16 cellular contexts compared by ENCODE assay signal in genomic region chr5:149711338-149711737, GRCh38. TPM values are rescaled to one million over a fixed set of nuclear protein-coding genes. Genes with fewer than 3 reads are reported as not detected.
DNase-seq lines count a peak whose midpoint lies in the region; ATAC-seq, FAIRE-seq and TF ChIP-seq lines count a peak whose summit lies in the region.
"Had no signal": no experiment of that assay in that cellular context is flagged by ENCODE, and none has a peak within 500 bp of the region (broad histone marks: within the 10 kb centered on the region; RNA-seq: fewer than 3 reads in every experiment).

No MANE protein-coding gene starts in this region.

- no peak overlapping the region for H4K91ac ChIP-seq in neuronal stem cell (ENCODE audit: low read depth, low read length, poor library complexity)

- POLR2A ChIA-PET in K562 (lab: Yijun Ruan, JAX), result no interaction called here

- H3K27ac ChIP-seq in K562 (ENCODE audit: extremely low read depth, low read depth, low read length), result no peak overlapping the region
- H3K27ac ChIP-seq in heart right ventricle, result peak overlapping the region in 1 of 10 donors; percentile 10
- H3K27ac ChIP-seq in neuronal stem cell (replicated peaks; ENCODE audit: low read length), result no peak overlapping the region
- H3K27ac ChIP-seq: A549, C4-2B, GM23248 had no signal

- H3K79me1 ChIP-seq in neuronal stem cell (ENCODE audit: low read depth, low read length), result no peaks in the 10 kb centered on the region

- intact Hi-C loops in K562 (cut with micrococcal nuclease) (no loop called here), heart right ventricle (cut with DNase I) (no loop called here)

- no peak for FAIRE-seq in K562 (lab: Jason Lieb, UNC)
- FAIRE-seq: A549, GM12878, GM18507 had no signal

- H3K9ac ChIP-seq in K562 (ENCODE audit: insufficient read depth in 1 of 2, low read depth in 2 of 2, low read length in 2 of 2), result no peak overlapping the region
- no peak overlapping the region for H3K9ac ChIP-seq in neuronal stem cell (ENCODE audit: low read depth, low read length, poor library complexity)
- H3K9ac ChIP-seq: GM23248 had no signal

- no peak for TF ChIP-seq RAD21 in K562 (CRISPR knock-in tag; conservative IDR thresholded peaks at IDR 0.05 in 1 of 2, IDR thresholded peaks at IDR 0.05 in 1 of 2)

- no peaks in the 10 kb centered on the region for H3K9me3 Mint-ChIP-seq in immature natural killer cell
- H3K9me3 Mint-ChIP-seq: CD4-positive, alpha-beta memory T cell; H9 had no signal

- H3K4me3 ChIP-seq in K562 (no peak overlapping the region), heart right ventricle (no peak overlapping the region), neuronal stem cell (ENCODE audit: low read length in 2 of 2) (no peak overlapping the region)
- H3K4me3 ChIP-seq: A549, GM12878, GM23248 had no signal

- DNase-seq in NCI-H69 (lab: John Stamatoyannopoulos, UW) (peak; percentile 11), K562 (ENCODE audit: extremely low read depth in 1 of 4, low spot score in 3 of 4) (no peak), heart right ventricle (peak in 1 of 2 donors; percentile 27), neuronal stem cell (ENCODE audit: low spot score) (no peak), NCI-H345 (lab: John Stamatoyannopoulos, UW) (no peak), immature natural killer cell (no peak)
- DNase-seq: BE2C; CD4-positive, alpha-beta memory T cell; DMS79; GM23248; H9 had no signal

- H2AFZ ChIP-seq in K562 (ENCODE audit: low read depth, low read length) (peak overlapping the region; percentile 25; the same call in 1 of the 2 replicates), neuronal stem cell (ENCODE audit: low read length) (no peak overlapping the region)
- H2AFZ ChIP-seq: GM23248 had no signal

- H3K27me3 ChIP-seq in K562 (ENCODE audit: control insufficient read depth in 2 of 2, insufficient read depth in 2 of 2, low read length in 2 of 2) (no peaks in the 10 kb centered on the region), heart right ventricle (no peaks in the 10 kb centered on the region), neuronal stem cell (ENCODE audit: control insufficient read depth in 3 of 3, insufficient read depth in 3 of 3, low read depth in 1 of 3, low read length in 3 of 3) (peaks cover 0 to 16% (median 0%) of the 10 kb centered on the region in 3 experiments)
- H3K27me3 ChIP-seq: BE2C had no signal

- CTCF ChIA-PET in K562 (lab: Yijun Ruan, JAX; ENCODE audit: low intra/inter-chr PET ratio), result no interaction called here

- H3K36me3 Mint-ChIP-seq in immature natural killer cell, result no peaks in the 10 kb centered on the region
- H3K36me3 Mint-ChIP-seq: CD4-positive, alpha-beta memory T cell had no signal

- no peak for ATAC-seq in K562
- ATAC-seq in heart right ventricle, result peak; percentile 42 to 93 (median 66)
- ATAC-seq in SK-N-SH treated with all-trans-retinoic acid at 6 μM for 48 hours, result no peak
- ATAC-seq: A549, GM12878 had no signal

- H3K79me2 ChIP-seq in K562 (ENCODE audit: control insufficient read depth, insufficient read depth, low read length), result no peaks in the 10 kb centered on the region

- no peak overlapping the region for H3K4me3 Mint-ChIP-seq in immature natural killer cell
- H3K4me3 Mint-ChIP-seq: CD4-positive, alpha-beta memory T cell; H9 had no signal

- no peak overlapping the region for H2BK12ac ChIP-seq in neuronal stem cell (ENCODE audit: low read length)

- no peak for TF ChIP-seq POLR2A in K562 (conservative IDR thresholded peaks at IDR 0.05)

- H3K14ac ChIP-seq in neuronal stem cell (ENCODE audit: low read length), result no peak overlapping the region

- no peaks in the 10 kb centered on the region for H4K20me1 ChIP-seq in K562 (replicated peaks; ENCODE audit: control insufficient read depth, insufficient read depth, low read length)

- no peak overlapping the region for H2AK5ac ChIP-seq in neuronal stem cell (ENCODE audit: low read depth, low read length)

- no peak overlapping the region for H3K4ac ChIP-seq in neuronal stem cell (ENCODE audit: low read length)

- H3K23ac ChIP-seq in neuronal stem cell (ENCODE audit: low read depth, low read length, poor library complexity), result peak overlapping the region; percentile 44

- no peak overlapping the region for H4K8ac ChIP-seq in neuronal stem cell (ENCODE audit: low read depth, low read length)

- no peak for TF ChIP-seq EP300 in K562 (IDR thresholded peaks at IDR 0.05; ENCODE audit: low read length)

- no peaks in the 10 kb centered on the region for H3K9me1 ChIP-seq in K562 (ENCODE audit: control insufficient read depth, insufficient read depth, low read length)

- TF ChIP-seq CTCF in K562 (IDR thresholded peaks at IDR 0.05 in 2 of 3, conservative IDR thresholded peaks at IDR 0.05 in 1 of 3; ENCODE audit: insufficient read depth in 2 of 3, low read depth in 1 of 3, low read length in 3 of 3), result no peak
- TF ChIP-seq CTCF in heart right ventricle (IDR thresholded peaks at IDR 0.05), result no peak

- H3K4me1 Mint-ChIP-seq in immature natural killer cell, result no peaks in the 10 kb centered on the region
- H3K4me1 Mint-ChIP-seq: CD4-positive, alpha-beta memory T cell had no signal

- H2BK15ac ChIP-seq in neuronal stem cell (ENCODE audit: low read length), result no peak overlapping the region

- peaks cover 2 to 11% (median 4%) of the 10 kb centered on the region in 3 donors for H3K27me3 Mint-ChIP-seq in immature natural killer cell (ENCODE audit: low read depth in 3 of 3)

- in situ Hi-C loops in K562 (cut with MboI), result no loop called here

- 56% methylated on average over 6 of the region's 6 CpGs for WGBS in K562 (ENCODE audit: insufficient coverage, low coverage, missing lambda C conversion rate)
- 34 to 42% methylated on average over 6 of the region's 6 CpGs for WGBS in heart right ventricle, 2 donors
- WGBS in neuronal stem cell (ENCODE audit: extremely low coverage in 2 of 2, insufficient read length in 2 of 2, insufficient replicate concordance in 1 of 2), 2 donors, result no CpG with 5 or more reads among the region's 6 CpGs

- H3K27ac Mint-ChIP-seq in immature natural killer cell, result no peak overlapping the region
- H3K27ac Mint-ChIP-seq: CD4-positive, alpha-beta memory T cell; H9 had no signal

- no peak overlapping the region for H3K18ac ChIP-seq in neuronal stem cell (ENCODE audit: low read length)

- no peak overlapping the region for H2BK5ac ChIP-seq in neuronal stem cell (ENCODE audit: low read length)

- H2BK120ac ChIP-seq in neuronal stem cell (ENCODE audit: low read depth, low read length), result no peak overlapping the region

- H3K9me3 ChIP-seq in K562 (replicated peaks; ENCODE audit: control insufficient read depth, insufficient read depth, low read depth, low read length) (no peaks in the 10 kb centered on the region), heart right ventricle (no peaks in the 10 kb centered on the region), neuronal stem cell (replicated peaks in 1 of 2; ENCODE audit: control insufficient read depth in 2 of 2, insufficient read depth in 1 of 2, low read depth in 1 of 2, low read length in 2 of 2) (no peaks in the 10 kb centered on the region)
- H3K9me3 ChIP-seq: A549, BE2C had no signal

- BruUV-seq in K562 (replicated peaks; lab: Mats Ljungman, UMichigan), result no TSS peak

- H3K4me2 ChIP-seq in K562 (ENCODE audit: insufficient read depth, low read length) (no peak overlapping the region), neuronal stem cell (ENCODE audit: insufficient read depth, low read length, poor library complexity, severe bottlenecking) (no peak overlapping the region)
- H3K4me2 ChIP-seq: A549 had no signal

- H3K4me1 ChIP-seq in K562 (replicated peaks in 1 of 2; ENCODE audit: control insufficient read depth in 2 of 2, insufficient read depth in 2 of 2, low read length in 2 of 2) (peaks cover 0 to 29% of the 10 kb centered on the region in 2 experiments; a peak in 2 of 5 replicates), heart right ventricle (peaks cover 0 to 5% (median 0%) of the 10 kb centered on the region in 9 donors), neuronal stem cell (ENCODE audit: control insufficient read depth in 2 of 2, insufficient read depth in 1 of 2, low read depth in 1 of 2, low read length in 2 of 2) (peaks cover 0 to 8% of the 10 kb centered on the region in 2 donors)
- H3K4me1 ChIP-seq: A549, BE2C had no signal

- H3K36me3 ChIP-seq in K562 (ENCODE audit: control insufficient read depth, insufficient read depth, low read length) (no peaks in the 10 kb centered on the region), heart right ventricle (no peaks in the 10 kb centered on the region), neuronal stem cell (replicated peaks in 1 of 2; ENCODE audit: control insufficient read depth in 2 of 2, insufficient read depth in 2 of 2, low read length in 2 of 2) (no peaks in the 10 kb centered on the region)
- H3K36me3 ChIP-seq: BE2C had no signal

TF ChIP-seq in K562, 482 proteins besides CTCF, POLR2A, EP300 and RAD21 (continues in another document):
- TF ChIP-seq NFRKB (IDR thresholded peaks at IDR 0.05; ENCODE audit: low read depth), result no peak
- no peak for TF ChIP-seq SMC3 (conservative IDR thresholded peaks at IDR 0.05; ENCODE audit: insufficient read depth, low read depth, low read length)

TF ChIP-seq in SK-N-SH treated with all-trans-retinoic acid at 6 μM for 48 hours, 23 proteins besides CTCF, POLR2A, EP300 and RAD21 (continues in another document):
- TF ChIP-seq ESRRG (CRISPR knock-in tag; IDR thresholded peaks at IDR 0.05) (no peak), OSR1 (CRISPR knock-in tag; IDR thresholded peaks at IDR 0.05) (no peak)

RNA-seq across cellular contexts. Expression of gene PPARGC1B, which starts 18.8 kb away (rescaled TPM):
- total RNA-seq in K562 (2011; cell fraction: chromatin; rRNA removed; ENCODE audit: low replicate concordance), result 34.1 and 39.8 TPM in 2 replicates
- total RNA-seq in K562 (2011; cell fraction: nucleolus; rRNA removed), result 20.5 and 21.1 TPM in 2 replicates
- total RNA-seq in K562 (2011; cell fraction: nucleoplasm; rRNA removed), result 24.4 and 30.4 TPM in 2 replicates
- total RNA-seq in K562 (2014; rRNA removed), result 8.6 and 10.9 TPM in 2 replicates
- 7.1 TPM in 2 replicates for total RNA-seq in K562 (2014; rRNA removed; fragmentation: Illumina TruSeq; extraction: Trizol)
- 7.3 and 8.1 TPM in 2 replicates for total RNA-seq in K562 (2015; rRNA removed; fragmentation: Illumina TruSeq; extraction: Trizol)
- total RNA-seq in K562 (2021), result 23.3 and 29.0 TPM in 2 replicates
- 2.8 and 3.0 TPM in 2 replicates for polyA plus RNA-seq in K562 (2011; rRNA removed)
- polyA plus RNA-seq in K562 (2011; cell fraction: cytosol; rRNA removed), result 2.2 and 2.6 TPM in 2 replicates
- 13.0 and 17.4 TPM in 2 replicates for polyA plus RNA-seq in K562 (2011; cell fraction: nucleus; rRNA removed)
- polyA plus RNA-seq in K562 (2012), result 6.4 and 8.1 TPM in 2 replicates
- 11.6 and 11.7 TPM in 2 replicates for polyA plus RNA-seq in K562 (2014; fragmentation: Illumina TruSeq; extraction: Trizol)
- 1 to 10 TPM; 2.5 to 6.3 TPM for polyA plus RNA-seq in K562 (2014; fragmentation: Nextera tagmentation; extraction: Ambion mirVana)
- 8.7 and 8.8 TPM in 2 replicates for polyA plus RNA-seq in K562 (2014; rRNA removed)
- polyA minus RNA-seq in K562 (2011; rRNA and poly(A)+ RNA removed), result 7.3 and 7.7 TPM in 2 replicates
- polyA minus RNA-seq in K562 (2011; cell fraction: cytosol; rRNA and poly(A)+ RNA removed), result 8.8 and 11.6 TPM in 2 replicates
- polyA minus RNA-seq in K562 (2011; cell fraction: nucleus; rRNA and poly(A)+ RNA removed), result 9.4 and 10.8 TPM in 2 replicates
- 10 to 100 TPM; 21.5 to 36.6 (median 28.9) TPM for total RNA-seq in heart right ventricle
- 10 to 100 TPM in 1 of 2 donors, 1 to 10 TPM in 1; 1.6 to 15.4 TPM for polyA plus RNA-seq in heart right ventricle
- polyA plus RNA-seq in neuronal stem cell (2013, experiment 1 of 2), result 0.66 TPM
- 0.65 TPM for polyA plus RNA-seq in neuronal stem cell (2013, experiment 2 of 2)
- under 1 TPM in 1 of 3 donors, not detected in 2; 0.62 TPM for polyA plus RNA-seq in immature natural killer cell

Comparison
In these comparisons a context has a peak if more than half of its experiments do, and no peak if none do; other contexts are left out.
1. ATAC-seq: peak in heart right ventricle (8 of 8); none in K562 (single experiment) and SK-N-SH treated with all-trans-retinoic acid at 6 μM for 48 hours (single experiment).